Comparison of ENCODE assay signal across 1 cellular context in the genomic region with DNA sequence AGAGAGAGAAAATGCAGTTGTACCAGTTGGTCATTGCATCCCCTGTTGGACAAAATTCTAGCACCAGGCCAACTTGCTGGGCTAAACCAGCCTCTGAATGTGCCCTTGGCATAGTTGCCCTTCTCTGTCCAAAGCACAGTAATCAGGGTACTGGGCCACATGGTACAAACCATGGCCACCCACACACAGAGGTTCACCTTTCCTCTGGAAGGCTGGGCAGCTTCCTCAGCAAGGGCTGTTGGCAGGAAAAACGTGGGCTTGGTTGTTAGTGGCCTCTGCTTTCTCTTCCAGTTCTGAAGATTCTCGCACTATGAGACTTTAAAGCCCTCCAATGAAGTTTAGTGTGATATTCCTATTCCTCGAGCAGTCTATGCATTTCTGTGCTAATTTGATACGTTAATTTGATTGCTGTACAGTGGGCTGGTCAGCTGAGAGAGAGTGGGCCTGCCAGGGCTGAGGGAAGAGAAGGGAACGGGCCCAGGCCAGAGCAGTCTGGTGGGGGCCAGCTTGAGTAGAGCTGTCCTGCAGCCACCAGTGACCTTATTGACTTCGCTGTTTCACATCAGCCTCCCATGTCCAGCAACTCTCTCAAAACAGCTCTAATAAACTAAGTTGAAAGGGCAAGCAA.
TF ChIP-seq lines count a peak whose summit lies in the region.

No MANE protein-coding gene starts in this region.

TF ChIP-seq in HepG2, 621 proteins besides CTCF, POLR2A, EP300 and RAD21 (continued from another document):
- TF ChIP-seq, protein P1, sequence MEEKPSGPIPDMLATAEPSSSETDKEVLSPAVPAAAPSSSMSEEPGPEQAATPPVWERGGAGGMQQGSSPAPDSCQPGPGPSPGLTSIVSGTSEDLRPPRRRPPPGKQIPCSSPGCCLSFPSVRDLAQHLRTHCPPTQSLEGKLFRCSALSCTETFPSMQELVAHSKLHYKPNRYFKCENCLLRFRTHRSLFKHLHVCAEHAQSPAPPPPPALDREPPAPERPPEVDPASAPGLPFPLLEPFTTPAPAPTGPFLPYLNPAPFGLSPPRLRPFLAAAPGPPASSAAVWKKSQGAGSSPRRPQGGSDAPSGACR (CRISPR knock-in tag; IDR thresholded peaks at IDR 0.05), result no peak
- no peak for TF ChIP-seq ZNF225 (CRISPR knock-in tag; IDR thresholded peaks at IDR 0.05)
- no peak for TF ChIP-seq BHLHE40 (IDR thresholded peaks at IDR 0.05; ENCODE audit: low read length)
- TF ChIP-seq ZNF614 (CRISPR knock-in tag; IDR thresholded peaks at IDR 0.05; ENCODE audit: borderline replicate concordance), result no peak
- TF ChIP-seq CCAR2 (optimal IDR thresholded peaks at IDR 0.05; ENCODE audit: low read depth, low read length), result no peak
- TF ChIP-seq ZBTB7B (CRISPR knock-in tag; IDR thresholded peaks at IDR 0.05), result no peak
- 0 out of 2 replicates have a peak, but pooled peaks have one; percentile 15 for TF ChIP-seq HIVEP1 (CRISPR knock-in tag; IDR thresholded peaks at IDR 0.05)
- TF ChIP-seq, protein P2, sequence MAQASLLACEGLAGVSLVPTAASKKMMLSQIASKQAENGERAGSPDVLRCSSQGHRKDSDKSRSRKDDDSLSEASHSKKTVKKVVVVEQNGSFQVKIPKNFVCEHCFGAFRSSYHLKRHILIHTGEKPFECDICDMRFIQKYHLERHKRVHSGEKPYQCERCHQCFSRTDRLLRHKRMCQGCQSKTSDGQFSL (CRISPR knock-in tag; IDR thresholded peaks at IDR 0.05), result no peak
- 0 out of 2 replicates have a peak, but pooled peaks have one; percentile 28 for TF ChIP-seq ZNF607 (CRISPR knock-in tag; IDR thresholded peaks at IDR 0.05; ENCODE audit: borderline replicate concordance)
- TF ChIP-seq, protein P3, sequence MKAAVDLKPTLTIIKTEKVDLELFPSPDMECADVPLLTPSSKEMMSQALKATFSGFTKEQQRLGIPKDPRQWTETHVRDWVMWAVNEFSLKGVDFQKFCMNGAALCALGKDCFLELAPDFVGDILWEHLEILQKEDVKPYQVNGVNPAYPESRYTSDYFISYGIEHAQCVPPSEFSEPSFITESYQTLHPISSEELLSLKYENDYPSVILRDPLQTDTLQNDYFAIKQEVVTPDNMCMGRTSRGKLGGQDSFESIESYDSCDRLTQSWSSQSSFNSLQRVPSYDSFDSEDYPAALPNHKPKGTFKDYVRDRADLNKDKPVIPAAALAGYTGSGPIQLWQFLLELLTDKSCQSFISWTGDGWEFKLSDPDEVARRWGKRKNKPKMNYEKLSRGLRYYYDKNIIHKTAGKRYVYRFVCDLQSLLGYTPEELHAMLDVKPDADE (CRISPR knock-in tag; IDR thresholded peaks at IDR 0.05), result no peak
- TF ChIP-seq, protein P4, sequence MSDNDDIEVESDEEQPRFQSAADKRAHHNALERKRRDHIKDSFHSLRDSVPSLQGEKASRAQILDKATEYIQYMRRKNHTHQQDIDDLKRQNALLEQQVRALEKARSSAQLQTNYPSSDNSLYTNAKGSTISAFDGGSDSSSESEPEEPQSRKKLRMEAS (IDR thresholded peaks at IDR 0.05), result peak; percentile 13; the same call in 1 of the 2 replicates
- 0 out of 2 replicates have a peak, but pooled peaks have one; percentile 57 for TF ChIP-seq KLF13 (CRISPR knock-in tag; IDR thresholded peaks at IDR 0.05)
- no peak for TF ChIP-seq KDM6A (CRISPR knock-in tag; IDR thresholded peaks at IDR 0.05; ENCODE audit: low read depth)
- no peak for TF ChIP-seq ZNF17 (CRISPR knock-in tag; IDR thresholded peaks at IDR 0.05)
- TF ChIP-seq GATA4 (IDR thresholded peaks at IDR 0.05; ENCODE audit: borderline replicate concordance, low read depth), result no peak
